ENCODE assay signal across 8 cellular contexts in the genomic region with DNA sequence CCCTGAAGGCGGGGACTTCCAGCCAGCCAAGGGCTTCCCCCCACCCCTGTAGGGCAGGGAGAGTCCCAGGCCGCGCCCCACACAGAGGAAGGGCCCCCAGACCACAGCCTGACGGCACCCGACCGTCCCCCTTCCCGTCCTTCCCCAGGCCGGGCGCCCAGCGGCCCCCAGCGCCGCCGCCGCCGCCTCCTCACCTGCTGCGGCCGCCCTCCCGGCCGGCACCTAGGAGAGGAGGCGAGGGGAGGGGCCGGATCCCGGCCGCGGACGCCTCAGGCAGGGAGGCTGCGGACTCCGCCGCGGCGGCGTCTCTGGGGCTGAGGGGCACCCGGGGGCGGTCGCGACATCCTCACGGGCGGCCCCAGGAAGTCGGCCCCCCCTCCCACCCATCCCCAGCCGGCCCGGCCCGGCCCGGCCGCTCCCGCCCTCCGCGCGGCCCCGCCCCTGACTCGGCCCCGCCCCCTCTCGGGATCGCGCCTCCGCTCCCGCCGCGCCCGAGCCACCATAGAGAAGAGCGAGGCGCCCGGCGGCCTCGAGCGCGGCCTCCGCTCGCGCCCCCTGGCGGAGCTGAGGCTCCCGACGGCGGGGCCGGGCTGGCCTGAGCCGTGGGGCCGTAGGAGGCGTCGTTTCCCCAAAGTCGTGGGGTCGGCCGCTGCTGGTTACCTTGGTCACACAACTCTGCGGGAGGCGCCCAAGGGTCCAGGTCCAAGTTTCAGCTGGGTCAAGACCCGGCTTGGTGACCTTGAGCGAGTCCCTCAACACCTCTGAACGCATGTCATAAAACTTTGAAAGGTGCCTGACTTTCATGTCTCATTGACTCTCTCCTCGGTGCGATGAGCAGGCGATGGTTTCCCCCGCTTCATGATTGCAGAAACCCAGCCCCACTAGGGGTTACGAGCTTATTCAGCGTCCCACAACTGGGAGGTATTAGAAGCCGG. TPM values are rescaled to one million over a fixed set of nuclear protein-coding genes. Genes with fewer than 3 reads are reported as not detected.
A peak's percentile ranks its signal among the peaks of the same experiment; 100 is the strongest.
DNase-seq lines count a peak whose midpoint lies in the region; ATAC-seq and TF ChIP-seq lines count a peak whose summit lies in the region.

No MANE protein-coding gene starts in this region.

- WGBS in stomach, 5 donors = 2 to 19% (median 3%) methylated on average over 8 to 91 of the region's 92 CpGs

- no peaks in the 10 kb centered on the region for H3K27me3 ChIP-seq in stomach

- no peaks in the 10 kb centered on the region for H3K36me3 ChIP-seq in stomach

- H3K4me3 ChIP-seq in fibroblast of the aortic adventitia (ENCODE audit: low read depth, low read length) = peak overlapping the region; percentile 76
- peak overlapping the region; percentile 79 to 92 (median 89) for H3K4me3 ChIP-seq in stomach

- TF ChIP-seq EP300 in stomach (IDR thresholded peaks at IDR 0.05) = no peak

- peak; percentile 65 for ATAC-seq in GM21723 (IDR thresholded peaks at IDR 0.05; ENCODE audit: unreplicated experiment)

- H3K36me3 Mint-ChIP-seq in nephron progenitor cell (ENCODE audit: low read depth) = no peaks in the 10 kb centered on the region

- TF ChIP-seq CTCF in fibroblast of the aortic adventitia (IDR thresholded peaks at IDR 0.05; ENCODE audit: insufficient read depth, low read length) (peak; percentile 55), nephron progenitor cell (IDR thresholded peaks at IDR 0.05) (peak; percentile 54), stomach (IDR thresholded peaks at IDR 0.05) (peak in 5 of 7 experiments; percentile 32 to 91 (median 77))

- H3K9me3 Mint-ChIP-seq in nephron progenitor cell = no peaks in the 10 kb centered on the region

- H3K4me1 ChIP-seq in stomach = peaks cover 14 to 45% (median 42%) of the 10 kb centered on the region in 4 donors

- H3K27ac Mint-ChIP-seq in nephron progenitor cell = no peak overlapping the region

- intact Hi-C loops in stomach (cut with DNase I; ENCODE audit: low total_unique reads) = no loop called here

- peaks cover 15% of the 10 kb centered on the region for H3K27me3 Mint-ChIP-seq in nephron progenitor cell (ENCODE audit: low read depth, poor library complexity)

- H3K4me1 Mint-ChIP-seq in nephron progenitor cell = peaks cover 26% of the 10 kb centered on the region

- peak overlapping the region; percentile 88 for H3K4me3 Mint-ChIP-seq in nephron progenitor cell

- no peak for TF ChIP-seq POLR2A in stomach (IDR thresholded peaks at IDR 0.05)

- DNase-seq in Daoy (ENCODE audit: low read depth) (peak; percentile 92), KG1 (lab: John Stamatoyannopoulos, UW) (peak; percentile 66), RPMI8226 (peak; percentile 93), fibroblast of the aortic adventitia (ENCODE audit: low read depth) (peak; percentile 71), nephron progenitor cell (peak; percentile 92), stomach (peak; percentile 94)
- peak; percentile 88 for DNase-seq in activated effector memory CD4-positive, alpha-beta T cell treated with Interleukin-2 at 50 U/mL for 16 hours

- peak overlapping the region; percentile 91 to 99 (median 95) for H3K27ac ChIP-seq in stomach

- H3K9me3 ChIP-seq in stomach = no peaks in the 10 kb centered on the region

RNA-seq across cellular contexts. Expression of a gene that starts 25.7 kb away (rescaled TPM):
- total RNA-seq in Daoy (2014; rRNA removed; shearing (Covaris generic)) = 16.8 and 17.0 TPM in 2 replicates
- total RNA-seq in fibroblast of the aortic adventitia (ENCODE audit: low replicate concordance) (17.0 TPM in 2 replicates), stomach (10 to 100 TPM; 10.7 to 31.0 (median 20.4) TPM)
- 10 to 100 TPM in 1 of 3 donors, 1 to 10 TPM in 2; 6.2 to 14.5 (median 7.2) TPM for polyA plus RNA-seq in stomach

RNA-seq across cellular contexts. Expression of a gene that starts 30.5 kb away (rescaled TPM):
- total RNA-seq in Daoy (2014; rRNA removed; shearing (Covaris generic)) = 8.2 and 9.3 TPM in 2 replicates
- total RNA-seq in fibroblast of the aortic adventitia (ENCODE audit: low replicate concordance) = 4.7 and 14.8 TPM in 2 replicates
- 10 to 100 TPM in 1 of 5 donors, 1 to 10 TPM in 4; 2.2 to 31.5 (median 3.5) TPM for total RNA-seq in stomach
- 1 to 10 TPM; 2.9 to 5.0 (median 3.1) TPM for polyA plus RNA-seq in stomach

RNA-seq across cellular contexts. Expression of a gene that starts 32.2 kb away (rescaled TPM):
- not detected in 2 replicates for total RNA-seq in Daoy (2014; rRNA removed; shearing (Covaris generic))
- total RNA-seq in fibroblast of the aortic adventitia (ENCODE audit: low replicate concordance) = not detected in 2 replicates
- total RNA-seq in stomach = not detected
- not detected for polyA plus RNA-seq in stomach

RNA-seq across cellular contexts. Expression of a gene that starts 52.9 kb away (rescaled TPM):
- 47.7 and 68.9 TPM in 2 replicates for total RNA-seq in Daoy (2014; rRNA removed; shearing (Covaris generic))
- total RNA-seq in fibroblast of the aortic adventitia (ENCODE audit: low replicate concordance) (11.7 and 14.1 TPM in 2 replicates), stomach (100 to 1,000 TPM in 1 of 5 donors, 10 to 100 TPM in 1, 1 to 10 TPM in 2, not detected in 1; 7.7 to 208 (median 19.2) TPM)
- polyA plus RNA-seq in stomach = 1 to 10 TPM; 6.2 to 9.2 (median 6.4) TPM

RNA-seq across cellular contexts. Expression of a gene that starts 58.4 kb away (rescaled TPM):
- not detected in 2 replicates for total RNA-seq in Daoy (2014; rRNA removed; shearing (Covaris generic))
- total RNA-seq in fibroblast of the aortic adventitia (ENCODE audit: low replicate concordance) (not detected in 2 replicates), stomach (1 to 10 TPM in 2 of 5 donors, under 1 TPM in 1, not detected in 2; 0.45 to 1.8 (median 1.5) TPM)
- under 1 TPM; 0.05 to 0.15 (median 0.06) TPM for polyA plus RNA-seq in stomach

Comparison
In these comparisons a context has a peak if more than half of its experiments do, and no peak if none do; other contexts are left out.
1. Peak in every context shown above with its lines: DNase-seq, ATAC-seq, H3K4me3 ChIP-seq and H3K27ac ChIP-seq.